In genomic region chr17:5283531-5284315, GRCh38 we compare ENCODE assay signal across 1 cellular context.
TF ChIP-seq lines count a peak whose summit lies in the region.

No MANE protein-coding gene starts in this region.

TF ChIP-seq in WTC11, 78 proteins besides CTCF, POLR2A, EP300 and RAD21 (continued from another document):
- TF ChIP-seq ZNF281 (CRISPR knock-in tag; IDR thresholded peaks at IDR 0.05): no peak
